ENCODE assay signal across 2 cellular contexts in genomic region chr5:17492770-17493169, GRCh38.
A peak's percentile ranks its signal among the peaks of the same experiment; 100 is the strongest.
TF ChIP-seq lines count a peak whose summit lies in the region.

No MANE protein-coding gene starts in this region.

TF ChIP-seq in H1, 55 proteins besides CTCF, POLR2A, EP300 and RAD21:
- TF ChIP-seq KDM1A (IDR thresholded peaks at IDR 0.05; ENCODE audit: borderline replicate concordance, low read length): peak; percentile 41; the same call in 1 of the 2 replicates
- TF ChIP-seq CHD2 (IDR thresholded peaks at IDR 0.05; ENCODE audit: low read length): no peak
- no peak for TF ChIP-seq POLR2AphosphoS5 (IDR thresholded peaks at IDR 0.05; ENCODE audit: low read depth, low read length)

TF ChIP-seq in HEK293T, 16 proteins besides CTCF, POLR2A, EP300 and RAD21:
- TF ChIP-seq ZNF384 (IDR thresholded peaks at IDR 0.05): no peak
- TF ChIP-seq ELF4 (IDR thresholded peaks at IDR 0.05): no peak
- TF ChIP-seq FOXA1 (IDR thresholded peaks at IDR 0.05): no peak
- no peak for TF ChIP-seq ARNT (IDR thresholded peaks at IDR 0.05)
- no peak for TF ChIP-seq L3MBTL2 (conservative IDR thresholded peaks at IDR 0.05)
- TF ChIP-seq HDGF (IDR thresholded peaks at IDR 0.05; ENCODE audit: borderline replicate concordance): no peak
- TF ChIP-seq LEF1 (IDR thresholded peaks at IDR 0.05; ENCODE audit: borderline replicate concordance): no peak
- TF ChIP-seq BHLHE40 (IDR thresholded peaks at IDR 0.05; ENCODE audit: borderline replicate concordance): no peak
- TF ChIP-seq NFRKB (IDR thresholded peaks at IDR 0.05): no peak
- TF ChIP-seq SUZ12 (IDR thresholded peaks at IDR 0.05): no peak
- TF ChIP-seq FOXK2 (IDR thresholded peaks at IDR 0.05): no peak
- TF ChIP-seq FOXM1 (IDR thresholded peaks at IDR 0.05; ENCODE audit: borderline replicate concordance): no peak
- no peak for TF ChIP-seq TARDBP (IDR thresholded peaks at IDR 0.05)
- TF ChIP-seq CTBP1 (IDR thresholded peaks at IDR 0.05; ENCODE audit: borderline replicate concordance): no peak
- TF ChIP-seq SP1 (IDR thresholded peaks at IDR 0.05): no peak
- no peak for TF ChIP-seq PKNOX1 (IDR thresholded peaks at IDR 0.05)
TF ChIP-seq in HEK293T: peak in this region for 0.
